In the genomic region with DNA sequence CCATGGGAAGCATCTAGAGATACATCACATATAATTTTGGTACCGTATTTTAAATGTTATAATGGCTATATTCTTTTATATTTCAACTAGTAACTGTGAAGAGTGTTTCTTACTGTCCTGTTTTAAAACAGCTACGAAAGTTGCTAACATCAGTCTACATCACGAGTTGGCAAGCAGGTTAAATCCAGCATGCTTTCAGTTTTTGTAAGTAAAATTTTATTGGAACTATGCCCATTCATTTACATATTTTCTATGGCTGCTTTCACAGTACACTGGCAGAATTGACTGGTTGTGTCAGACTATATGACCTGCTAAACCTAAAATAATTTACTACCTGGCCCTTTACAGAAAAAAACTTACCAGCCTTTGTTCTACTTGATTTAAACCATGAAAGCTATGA, we compare ENCODE assay signal across 28 cellular contexts.
"Had no signal": no experiment of that assay in that cellular context is flagged by ENCODE, and none has a peak within 500 bp of the region (broad histone marks: within the 10 kb centered on the region; RNA-seq: fewer than 3 reads in every experiment).

No MANE protein-coding gene starts in this region.

- H3K4me3 ChIP-seq: coronary artery, esophagus muscularis mucosa, gastroesophageal sphincter, heart left ventricle, hepatocyte, mucosa of descending colon, pancreas, right lobe of liver, testis, tibial artery had no signal

- H3K36me3 Mint-ChIP-seq: naive B cell; natural killer cell treated with Interleukin-12 subunit alpha and Interleukin-12 subunit beta and Interleukin-15 and Interleukin-18, amount 100 ng/mL, for 72 hours; stimulated activated effector memory CD8-positive, alpha-beta T cell treated with anti-CD3 and anti-CD28 coated beads, Interleukin-12 subunit alpha, Interleukin-12 subunit beta, amount 100 ng/mL, for 72 hours; type B pancreatic cell had no signal

- H3K27ac Mint-ChIP-seq: mesothelial cell of epicardium; naive B cell; natural killer cell treated with Interleukin-12 subunit alpha and Interleukin-12 subunit beta and Interleukin-15 and Interleukin-18, amount 100 ng/mL, for 72 hours; stimulated activated effector memory CD8-positive, alpha-beta T cell treated with anti-CD3 and anti-CD28 coated beads, Interleukin-12 subunit alpha, Interleukin-12 subunit beta, amount 100 ng/mL, for 72 hours; type B pancreatic cell had no signal

- H3K4me1 Mint-ChIP-seq: mesothelial cell of epicardium; naive B cell; neural crest cell; stimulated activated effector memory CD8-positive, alpha-beta T cell treated with anti-CD3 and anti-CD28 coated beads, Interleukin-12 subunit alpha, Interleukin-12 subunit beta, amount 100 ng/mL, for 72 hours had no signal

- H3K27me3 Mint-ChIP-seq: naive B cell; natural killer cell treated with Interleukin-12 subunit alpha and Interleukin-12 subunit beta and Interleukin-15 and Interleukin-18, amount 100 ng/mL, for 72 hours had no signal

- DNase-seq: dermis blood vessel endothelial cell; effector memory CD4-positive, alpha-beta T cell; foreskin keratinocyte; heart left ventricle; kidney; mesenchymal stem cell; mucosa of descending colon; naive B cell; pancreas; retina; right lobe of liver; small intestine; stimulated activated CD4-positive, alpha-beta T cell treated with anti-CD3 and anti-CD28 coated beads, Interleukin-1b, Interleukin-23, amount 100 ng/mL, for 48 hours; stimulated activated CD4-positive, alpha-beta T cell treated with anti-CD3 and anti-CD28 coated beads, Interleukin-4, amount 100 ng/mL, for 24 hours; stimulated activated naive CD8-positive, alpha-beta T cell treated with anti-CD3 and anti-CD28 coated beads, Interleukin-15, Interleukin-2, amounts not matched to agents 100 U/mL and 50 U/mL, for 24 hours; substantia nigra; testis; tibial artery had no signal

- ATAC-seq: foreskin keratinocyte; gastroesophageal sphincter; heart left ventricle; left lobe of liver; mucosa of descending colon; natural killer cell treated with Interleukin-12 subunit alpha and Interleukin-12 subunit beta and Interleukin-15 and Interleukin-18, amount 100 ng/mL, for 72 hours; pancreas; right lobe of liver; stimulated activated effector memory CD8-positive, alpha-beta T cell treated with anti-CD3 and anti-CD28 coated beads, Interleukin-12 subunit alpha, Interleukin-12 subunit beta, amount 100 ng/mL, for 72 hours; stimulated activated naive CD8-positive, alpha-beta T cell treated with anti-CD3 and anti-CD28 coated beads, Interleukin-15, Interleukin-2, amounts not matched to agents 100 U/mL and 50 U/mL, for 24 hours had no signal

- H3K4me3 Mint-ChIP-seq: mesothelial cell of epicardium; naive B cell; natural killer cell treated with Interleukin-12 subunit alpha and Interleukin-12 subunit beta and Interleukin-15 and Interleukin-18, amount 100 ng/mL, for 72 hours; neural crest cell; stimulated activated effector memory CD8-positive, alpha-beta T cell treated with anti-CD3 and anti-CD28 coated beads, Interleukin-12 subunit alpha, Interleukin-12 subunit beta, amount 100 ng/mL, for 72 hours; type B pancreatic cell had no signal

- H3K9me3 Mint-ChIP-seq: neural crest cell had no signal
